1 cellular context compared by ENCODE assay signal in the genomic region with DNA sequence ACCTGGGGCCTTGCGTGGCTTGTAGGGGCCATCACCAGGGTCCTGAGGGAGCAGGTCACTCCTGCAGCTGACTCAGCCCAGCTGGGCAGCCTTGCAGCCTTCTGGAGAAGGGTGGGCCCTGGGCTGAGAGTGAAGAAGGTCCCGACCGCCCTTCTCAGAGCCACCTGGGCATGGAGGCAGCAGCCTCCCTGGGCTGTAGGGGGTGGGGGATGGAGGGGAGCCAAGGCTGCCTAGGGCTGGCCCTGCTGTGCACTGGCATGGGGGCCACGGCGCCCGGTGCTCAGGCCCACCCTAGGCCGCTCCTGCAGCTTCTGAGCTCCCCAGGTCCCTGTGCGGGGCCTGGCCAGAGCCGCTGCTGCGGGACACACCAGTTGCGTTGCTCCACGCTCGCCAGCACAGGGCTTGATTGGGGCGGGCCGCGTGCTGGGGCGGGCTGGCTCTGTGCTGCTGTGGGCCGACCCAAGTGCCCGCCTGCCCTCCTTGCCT.
TF ChIP-seq lines count a peak whose summit lies in the region.

No MANE protein-coding gene starts in this region.

TF ChIP-seq in GM23338, 12 proteins besides CTCF, POLR2A, EP300 and RAD21 (continued from another document):
- TF ChIP-seq ZNF462 (CRISPR knock-in tag; IDR thresholded peaks at IDR 0.05), result no peak
- TF ChIP-seq, protein P1, sequence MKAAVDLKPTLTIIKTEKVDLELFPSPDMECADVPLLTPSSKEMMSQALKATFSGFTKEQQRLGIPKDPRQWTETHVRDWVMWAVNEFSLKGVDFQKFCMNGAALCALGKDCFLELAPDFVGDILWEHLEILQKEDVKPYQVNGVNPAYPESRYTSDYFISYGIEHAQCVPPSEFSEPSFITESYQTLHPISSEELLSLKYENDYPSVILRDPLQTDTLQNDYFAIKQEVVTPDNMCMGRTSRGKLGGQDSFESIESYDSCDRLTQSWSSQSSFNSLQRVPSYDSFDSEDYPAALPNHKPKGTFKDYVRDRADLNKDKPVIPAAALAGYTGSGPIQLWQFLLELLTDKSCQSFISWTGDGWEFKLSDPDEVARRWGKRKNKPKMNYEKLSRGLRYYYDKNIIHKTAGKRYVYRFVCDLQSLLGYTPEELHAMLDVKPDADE (IDR thresholded peaks at IDR 0.05), result no peak
- no peak for TF ChIP-seq EZH2 (IDR thresholded peaks at IDR 0.05; ENCODE audit: low read depth, unreplicated experiment)
- TF ChIP-seq ZNF331 (CRISPR knock-in tag; IDR thresholded peaks at IDR 0.05; ENCODE audit: low read depth), result no peak
- no peak for TF ChIP-seq EZH2phosphoT487 (IDR thresholded peaks at IDR 0.05; ENCODE audit: unreplicated experiment)
